ENCODE assay signal across 14 cellular contexts in the genomic region with DNA sequence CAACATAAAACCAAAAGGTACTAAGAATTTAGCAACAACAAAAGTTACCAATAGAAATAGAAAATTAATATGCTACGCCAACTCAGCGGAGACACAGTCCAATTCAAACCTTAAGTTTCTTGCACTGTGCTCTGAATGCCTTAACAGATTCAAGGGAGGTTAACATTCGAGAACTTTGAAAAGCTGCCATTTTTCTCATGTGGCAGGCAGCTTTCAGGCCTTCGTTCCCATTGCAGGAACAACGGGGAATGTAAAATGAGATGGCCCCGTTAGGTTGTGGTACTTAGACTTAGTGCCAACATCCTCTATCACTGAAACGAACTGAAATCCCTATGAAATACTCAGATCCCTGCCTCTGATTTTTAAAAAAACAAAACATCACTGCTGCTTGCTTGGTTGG. TPM values are rescaled to one million over a fixed set of nuclear protein-coding genes. Genes with fewer than 3 reads are reported as not detected.
DNase-seq lines count a peak whose midpoint lies in the region; ATAC-seq and TF ChIP-seq lines count a peak whose summit lies in the region.
"Had no signal": no experiment of that assay in that cellular context is flagged by ENCODE, and none has a peak within 500 bp of the region (broad histone marks: within the 10 kb centered on the region; RNA-seq: fewer than 3 reads in every experiment).

No MANE protein-coding gene starts in this region.

- TF ChIP-seq CTCF in Peyer's patch (IDR thresholded peaks at IDR 0.05): no peak
- TF ChIP-seq CTCF in sigmoid colon (IDR thresholded peaks at IDR 0.05): no peak
- TF ChIP-seq CTCF in hepatocyte (IDR thresholded peaks at IDR 0.05; ENCODE audit: poor library complexity): no peak
- TF ChIP-seq CTCF in CD14-positive monocyte (IDR thresholded peaks at IDR 0.05): no peak

- no peak overlapping the region for H2AFZ ChIP-seq in hepatocyte

- TF ChIP-seq EP300 in sigmoid colon (IDR thresholded peaks at IDR 0.05): no peak

- peaks cover 0 to 4% (median 0%) of the 10 kb centered on the region in 5 donors for H3K9me3 Mint-ChIP-seq in CD8-positive, alpha-beta memory T cell
- no peaks in the 10 kb centered on the region for H3K9me3 Mint-ChIP-seq in effector memory CD8-positive, alpha-beta T cell
- H3K9me3 Mint-ChIP-seq in CD14-positive monocyte: peaks cover 2 to 9% (median 6%) of the 10 kb centered on the region in 7 donors

- H3K4me1 Mint-ChIP-seq in CD8-positive, alpha-beta memory T cell: peaks cover 76 to 89% (median 89%) of the 10 kb centered on the region in 3 donors
- peaks cover 53 to 68% of the 10 kb centered on the region in 2 donors for H3K4me1 Mint-ChIP-seq in effector memory CD8-positive, alpha-beta T cell (ENCODE audit: low read depth in 2 of 2)
- peaks cover 36% of the 10 kb centered on the region for H3K4me1 Mint-ChIP-seq in CD14-positive monocyte
- H3K4me1 Mint-ChIP-seq: nephron progenitor cell had no signal

- no peaks in the 10 kb centered on the region for H4K20me1 ChIP-seq in hepatocyte (ENCODE audit: insufficient read depth, poor library complexity, severe bottlenecking)

- no peaks in the 10 kb centered on the region for H3K9me2 ChIP-seq in hepatocyte (replicated peaks; ENCODE audit: insufficient read depth)

- H3K9me3 ChIP-seq in CD8-positive, alpha-beta memory T cell (ENCODE audit: low read length): no peaks in the 10 kb centered on the region
- H3K9me3 ChIP-seq in Peyer's patch (no peaks in the 10 kb centered on the region), sigmoid colon (no peaks in the 10 kb centered on the region), hepatocyte (ENCODE audit: low read depth) (no peaks in the 10 kb centered on the region)

- no peak overlapping the region for H3K27ac ChIP-seq in CD8-positive, alpha-beta memory T cell (ENCODE audit: low read depth, low read length)
- H3K27ac ChIP-seq in Peyer's patch: peak overlapping the region in 3 of 4 donors; percentile 10 to 38 (median 12)
- H3K27ac ChIP-seq in sigmoid colon: peak overlapping the region; percentile 75 to 99 (median 92)
- H3K27ac ChIP-seq in hepatocyte: no peak overlapping the region
- H3K27ac ChIP-seq: SJSA1 had no signal

- H3K36me3 Mint-ChIP-seq in CD8-positive, alpha-beta memory T cell: peaks cover 11 to 50% (median 12%) of the 10 kb centered on the region in 3 donors
- H3K36me3 Mint-ChIP-seq in effector memory CD8-positive, alpha-beta T cell (ENCODE audit: insufficient read depth): peaks cover 55% of the 10 kb centered on the region
- H3K36me3 Mint-ChIP-seq in CD14-positive monocyte: peaks cover 20 to 29% of the 10 kb centered on the region in 2 donors

- peaks cover 82% of the 10 kb centered on the region for H3K79me2 ChIP-seq in hepatocyte

- no peak overlapping the region for H3K4me2 ChIP-seq in hepatocyte

- POLR2A ChIA-PET in CD8-positive, alpha-beta memory T cell (lab: Charles Lee): no interaction called here

- H3K36me3 ChIP-seq in CD8-positive, alpha-beta memory T cell (ENCODE audit: insufficient read depth, low read length): no peaks in the 10 kb centered on the region
- no peaks in the 10 kb centered on the region for H3K36me3 ChIP-seq in Peyer's patch
- H3K36me3 ChIP-seq in sigmoid colon: no peaks in the 10 kb centered on the region
- no peaks in the 10 kb centered on the region for H3K36me3 ChIP-seq in hepatocyte (replicated peaks; ENCODE audit: insufficient read depth, low read depth)

- H3K4me1 ChIP-seq in CD8-positive, alpha-beta memory T cell (ENCODE audit: insufficient read depth, low read length): peaks cover 41% of the 10 kb centered on the region
- peaks cover 0 to 11% (median 2%) of the 10 kb centered on the region in 4 donors for H3K4me1 ChIP-seq in Peyer's patch
- H3K4me1 ChIP-seq in sigmoid colon: peaks cover 0 to 81% (median 77%) of the 10 kb centered on the region in 4 donors
- no peaks in the 10 kb centered on the region for H3K4me1 ChIP-seq in hepatocyte (ENCODE audit: insufficient read depth)

- 65 to 73% methylated on average over 7 of the region's 7 CpGs for WGBS in sigmoid colon, 2 donors
- WGBS in hepatocyte (ENCODE audit: low lambda C conversion rate, missing lambda C conversion rate): 78% methylated on average over 7 of the region's 7 CpGs

- H3K4me3 ChIP-seq in CD8-positive, alpha-beta memory T cell (ENCODE audit: low read length): no peak overlapping the region
- no peak overlapping the region for H3K4me3 ChIP-seq in Peyer's patch
- H3K4me3 ChIP-seq in sigmoid colon: no peak overlapping the region
- H3K4me3 ChIP-seq in hepatocyte: no peak overlapping the region
- H3K4me3 ChIP-seq: SJSA1, skin epidermis had no signal

- CTCF ChIA-PET in CD8-positive, alpha-beta memory T cell (lab: Charles Lee): no interaction called here

- H3K27ac Mint-ChIP-seq in CD8-positive, alpha-beta memory T cell: peak overlapping the region; percentile 75 to 93 (median 78)
- H3K27ac Mint-ChIP-seq in effector memory CD8-positive, alpha-beta T cell: peak overlapping the region; percentile 44 to 87
- peak overlapping the region in 2 of 7 donors; percentile 63 for H3K27ac Mint-ChIP-seq in CD14-positive monocyte
- H3K27ac Mint-ChIP-seq: nephron progenitor cell had no signal

- TF ChIP-seq POLR2A in Peyer's patch (IDR thresholded peaks at IDR 0.05) (no peak), sigmoid colon (IDR thresholded peaks at IDR 0.05) (no peak)

- ATAC-seq in effector memory CD8-positive, alpha-beta T cell (replicated peaks): no peak
- ATAC-seq in HG03196 (IDR thresholded peaks at IDR 0.05; ENCODE audit: unreplicated experiment): no peak

- peaks cover 0 to 1% of the 10 kb centered on the region in 2 donors for H3K27me3 Mint-ChIP-seq in CD8-positive, alpha-beta memory T cell
- no peaks in the 10 kb centered on the region for H3K27me3 Mint-ChIP-seq in effector memory CD8-positive, alpha-beta T cell
- H3K27me3 Mint-ChIP-seq in CD14-positive monocyte (ENCODE audit: low read depth in 3 of 3): peaks cover 0 to 1% (median 0%) of the 10 kb centered on the region in 3 donors

- intact Hi-C loops in sigmoid colon (cut with DNase I): no loop called here
- intact Hi-C loops in CD14-positive monocyte (cut with micrococcal nuclease): no loop called here

- H3K27me3 ChIP-seq in CD8-positive, alpha-beta memory T cell (ENCODE audit: insufficient read depth, low read length, poor library complexity, severe bottlenecking): no peaks in the 10 kb centered on the region
- H3K27me3 ChIP-seq in Peyer's patch: no peaks in the 10 kb centered on the region
- H3K27me3 ChIP-seq in sigmoid colon: no peaks in the 10 kb centered on the region
- no peaks in the 10 kb centered on the region for H3K27me3 ChIP-seq in hepatocyte
- H3K27me3 ChIP-seq: SJSA1 had no signal

- DNase-seq in CD8-positive, alpha-beta memory T cell: no peak
- DNase-seq in Peyer's patch: no peak
- no peak for DNase-seq in effector memory CD8-positive, alpha-beta T cell
- DNase-seq in sigmoid colon: no peak
- no peak for DNase-seq in hepatocyte (ENCODE audit: low spot score)
- no peak for DNase-seq in NCI-H774 (lab: John Stamatoyannopoulos, UW)
- no peak for DNase-seq in CD14-positive monocyte (ENCODE audit: low spot score)
- DNase-seq: erythroblast, NCI-H1417, NCI-H69, nephron progenitor cell had no signal

- H3K4me3 Mint-ChIP-seq in CD8-positive, alpha-beta memory T cell: peak overlapping the region in 5 of 7 donors; percentile 22 to 53 (median 43)
- H3K4me3 Mint-ChIP-seq in effector memory CD8-positive, alpha-beta T cell: peak overlapping the region; percentile 17 to 52
- no peak overlapping the region for H3K4me3 Mint-ChIP-seq in CD14-positive monocyte
- H3K4me3 Mint-ChIP-seq: nephron progenitor cell had no signal

RNA-seq across cellular contexts. Expression of gene FNBP1, which starts 22.4 kb away (rescaled TPM):
- total RNA-seq in CD8-positive, alpha-beta memory T cell: 100 to 1,000 TPM; 226 to 230 TPM
- 176 TPM for polyA plus RNA-seq in CD8-positive, alpha-beta memory T cell
- total RNA-seq in Peyer's patch (100 to 1,000 TPM in 1 of 4 donors, 10 to 100 TPM in 2, 1 to 10 TPM in 1; 9.8 to 163 (median 22.2) TPM), sigmoid colon (100 to 1,000 TPM in 3 of 4 donors, 10 to 100 TPM in 1; 92.8 to 172 (median 104) TPM), hepatocyte (16.4 and 19.5 TPM in 2 replicates)
- polyA plus RNA-seq in sigmoid colon (10 to 100 TPM; 12.5 to 39.0 (median 13.2) TPM), hepatocyte (21.0 and 24.6 TPM in 2 replicates), CD14-positive monocyte (10 to 100 TPM; 51.4 to 60.7 TPM)

RNA-seq across cellular contexts. Expression of gene GPR107, which starts 33.1 kb away (rescaled TPM):
- total RNA-seq in CD8-positive, alpha-beta memory T cell: 10 to 100 TPM; 21.3 to 21.4 TPM
- 4.2 TPM for polyA plus RNA-seq in CD8-positive, alpha-beta memory T cell
- total RNA-seq in Peyer's patch (10 to 100 TPM; 16.6 to 29.0 (median 22.3) TPM), sigmoid colon (10 to 100 TPM; 18.9 to 27.7 (median 21.6) TPM), hepatocyte (23.5 and 25.6 TPM in 2 replicates)
- polyA plus RNA-seq in sigmoid colon (10 to 100 TPM in 1 of 3 donors, 1 to 10 TPM in 2; 3.6 to 34.1 (median 3.7) TPM), hepatocyte (10.6 and 10.7 TPM in 2 replicates), CD14-positive monocyte (1 to 10 TPM; 6.0 TPM)

Comparison
In these comparisons a context has a peak if more than half of its experiments do, and no peak if none do; other contexts are left out.
1. H3K27ac ChIP-seq: peak in Peyer's patch (3 of 4) and sigmoid colon (4 of 4); none in CD8-positive, alpha-beta memory T cell (single experiment) and hepatocyte (single experiment).
2. H3K4me3 Mint-ChIP-seq: peak in CD8-positive, alpha-beta memory T cell (5 of 7) and effector memory CD8-positive, alpha-beta T cell (2 of 2); none in CD14-positive monocyte (0 of 2).